Comparison of ENCODE assay signal across 8 cellular contexts in the genomic region with DNA sequence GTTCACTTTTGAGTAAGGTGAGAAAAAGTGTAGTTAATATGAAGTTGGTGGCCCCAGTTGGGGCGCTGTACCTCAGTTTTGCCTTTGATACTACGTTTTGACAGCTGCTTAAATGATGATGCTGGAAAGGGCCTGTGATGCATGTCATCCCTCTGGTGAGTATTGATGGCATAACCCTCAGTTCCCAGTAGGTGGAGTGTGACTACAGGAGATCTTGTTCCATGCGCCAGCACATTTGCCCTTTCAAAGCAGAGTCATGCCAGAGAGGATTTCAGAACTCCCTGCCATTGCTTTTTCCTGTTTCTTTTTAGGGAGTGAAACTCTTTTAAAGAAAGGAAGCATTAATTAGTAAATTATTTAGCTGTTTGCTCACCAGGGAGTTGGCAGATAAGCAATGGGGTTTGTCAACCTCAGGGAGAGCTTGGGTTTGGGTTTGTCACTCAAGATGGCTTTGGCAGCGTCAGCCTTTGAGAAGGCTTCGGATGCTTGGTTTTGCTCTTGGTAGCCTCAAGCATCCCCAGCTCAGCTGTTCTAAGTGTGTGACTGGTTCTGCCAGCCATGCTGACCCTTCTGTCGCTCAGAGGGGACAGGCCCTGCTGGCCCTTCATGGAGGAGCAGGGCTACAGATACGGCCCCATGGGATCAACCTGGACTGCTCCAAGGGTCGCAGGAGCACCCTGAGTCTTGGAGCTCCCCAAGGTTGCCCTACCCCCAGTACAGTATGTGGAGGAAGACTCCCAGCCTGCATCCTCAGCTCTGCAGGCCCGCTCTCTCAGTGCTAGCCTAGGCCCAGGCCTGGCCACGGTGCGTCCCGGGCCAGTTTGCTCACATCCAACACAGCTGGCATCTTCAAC. TPM values are rescaled to one million over a fixed set of nuclear protein-coding genes. Genes with fewer than 3 reads are reported as not detected.
DNase-seq lines count a peak whose midpoint lies in the region; ATAC-seq and TF ChIP-seq lines count a peak whose summit lies in the region.

No MANE protein-coding gene starts in this region.

- POLR2A ChIA-PET in activated CD8-positive, alpha-beta T cell treated with anti-CD3 and anti-CD28 coated beads, Interleukin-2, amount 10 ng/mL, durations not matched to agents 7 days and 5 days (lab: Charles Lee) = no interaction called here
- POLR2A ChIA-PET in naive thymus-derived CD4-positive, alpha-beta T cell (lab: Charles Lee) = no interaction called here

- CTCF ChIA-PET in activated CD8-positive, alpha-beta T cell treated with anti-CD3 and anti-CD28 coated beads, Interleukin-2, amount 10 ng/mL, durations not matched to agents 7 days and 5 days (lab: Charles Lee) = interaction anchor here (0.6 to 2.9 kb wide), 39 partner anchors 11 to 409 kb away, joined by 3 to 34 read pairs (median 4); a partner anchor contains a TSS
- CTCF ChIA-PET in naive thymus-derived CD4-positive, alpha-beta T cell (lab: Charles Lee) = interaction anchor here (1.0 to 2.1 kb wide), 5 partner anchors 14 to 331 kb away, joined by 3 to 8 read pairs (median 4); no protein-coding TSS in a partner anchor

- H3K4me1 Mint-ChIP-seq in activated CD8-positive, alpha-beta T cell treated with anti-CD3 and anti-CD28 coated beads, Interleukin-2, amount 10 ng/mL, durations not matched to agents 7 days and 5 days (ENCODE audit: low read depth) = no peaks in the 10 kb centered on the region
- no peaks in the 10 kb centered on the region for H3K4me1 Mint-ChIP-seq in naive thymus-derived CD4-positive, alpha-beta T cell

- H3K4me3 Mint-ChIP-seq in activated CD8-positive, alpha-beta T cell treated with anti-CD3 and anti-CD28 coated beads, Interleukin-2, amount 10 ng/mL, durations not matched to agents 7 days and 5 days = no peak overlapping the region
- H3K4me3 Mint-ChIP-seq in naive thymus-derived CD4-positive, alpha-beta T cell = no peak overlapping the region

- no peaks in the 10 kb centered on the region for H3K36me3 Mint-ChIP-seq in activated CD8-positive, alpha-beta T cell treated with anti-CD3 and anti-CD28 coated beads, Interleukin-2, amount 10 ng/mL, durations not matched to agents 7 days and 5 days (ENCODE audit: low read depth)
- H3K36me3 Mint-ChIP-seq in naive thymus-derived CD4-positive, alpha-beta T cell = no peaks in the 10 kb centered on the region

- intact Hi-C loops in naive thymus-derived CD4-positive, alpha-beta T cell (cut with micrococcal nuclease) = loop anchor here (1.0 to 2.0 kb wide), 5 partner anchors 123 to 374 kb away; no protein-coding TSS in a partner anchor

- no peaks in the 10 kb centered on the region for H3K4me1 ChIP-seq in naive thymus-derived CD4-positive, alpha-beta T cell (ENCODE audit: control insufficient read depth in 2 of 2, insufficient read depth in 2 of 2, low read length in 2 of 2)

- peak; percentile 84 for TF ChIP-seq CTCF in HL-60 (IDR thresholded peaks at IDR 0.05; ENCODE audit: insufficient read depth, low read length)

- 0 out of 2 replicates have a peak overlapping the region, but pooled peaks have one; percentile 1 for H3K27ac ChIP-seq in HL-60 (replicated peaks)
- H3K27ac ChIP-seq in naive thymus-derived CD4-positive, alpha-beta T cell (ENCODE audit: low read depth, low read length) = no peak overlapping the region
- peak overlapping the region; percentile 45 for H3K27ac ChIP-seq in temporal lobe (ENCODE audit: low read depth, low read length)

- H3K27ac Mint-ChIP-seq in activated CD8-positive, alpha-beta T cell treated with anti-CD3 and anti-CD28 coated beads, Interleukin-2, amount 10 ng/mL, durations not matched to agents 7 days and 5 days = no peak overlapping the region
- H3K27ac Mint-ChIP-seq in naive thymus-derived CD4-positive, alpha-beta T cell = peak overlapping the region in 1 of 9 donors; percentile 5

- ATAC-seq in GM21381 (IDR thresholded peaks at IDR 0.05; ENCODE audit: unreplicated experiment) = peak; percentile 62
- peak; percentile 93 for ATAC-seq in activated CD8-positive, alpha-beta T cell treated with anti-CD3 and anti-CD28 coated beads, Interleukin-2, amount 10 ng/mL, durations not matched to agents 7 days and 5 days
- ATAC-seq in naive thymus-derived CD4-positive, alpha-beta T cell = peak; percentile 95

- DNase-seq in DMS53 treated with DMSO at 0.1 percent for 48 hours (lab: John Stamatoyannopoulos, UW; ENCODE audit: unreplicated experiment) = peak; percentile 46
- DNase-seq in HL-60 (ENCODE audit: low read depth in 1 of 2, low spot score in 1 of 2) = peak; percentile 79 to 85
- peak; percentile 48 for DNase-seq in NCI-H748 (lab: John Stamatoyannopoulos, UW; ENCODE audit: unreplicated experiment)
- DNase-seq in activated CD8-positive, alpha-beta T cell treated with anti-CD3 and anti-CD28 coated beads, Interleukin-2, amount 10 ng/mL, durations not matched to agents 7 days and 5 days = peak; percentile 68
- peak; percentile 76 for DNase-seq in fibroblast of gingiva (ENCODE audit: low read depth)
- peak in 8 of 9 donors; percentile 21 to 55 (median 34) for DNase-seq in naive thymus-derived CD4-positive, alpha-beta T cell

- H3K27me3 Mint-ChIP-seq in activated CD8-positive, alpha-beta T cell treated with anti-CD3 and anti-CD28 coated beads, Interleukin-2, amount 10 ng/mL, durations not matched to agents 7 days and 5 days (ENCODE audit: low read depth) = no peaks in the 10 kb centered on the region
- H3K27me3 Mint-ChIP-seq in naive thymus-derived CD4-positive, alpha-beta T cell = no peaks in the 10 kb centered on the region

- H3K27me3 ChIP-seq in HL-60 (ENCODE audit: insufficient read depth, poor library complexity, severe bottlenecking) = no peaks in the 10 kb centered on the region
- peaks cover 0 to 3% of the 10 kb centered on the region in 2 donors for H3K27me3 ChIP-seq in naive thymus-derived CD4-positive, alpha-beta T cell (ENCODE audit: control insufficient read depth in 2 of 2, insufficient read depth in 2 of 2, low read length in 2 of 2)

- H3K36me3 ChIP-seq in naive thymus-derived CD4-positive, alpha-beta T cell (ENCODE audit: control insufficient read depth in 2 of 3, insufficient read depth in 3 of 3, low read length in 3 of 3) = no peaks in the 10 kb centered on the region

- no peaks in the 10 kb centered on the region for H3K9me3 Mint-ChIP-seq in activated CD8-positive, alpha-beta T cell treated with anti-CD3 and anti-CD28 coated beads, Interleukin-2, amount 10 ng/mL, durations not matched to agents 7 days and 5 days (ENCODE audit: insufficient read depth)
- no peaks in the 10 kb centered on the region for H3K9me3 Mint-ChIP-seq in naive thymus-derived CD4-positive, alpha-beta T cell

- H3K4me3 ChIP-seq in HL-60 (replicated peaks; ENCODE audit: insufficient read depth, low read length) = no peak overlapping the region
- H3K4me3 ChIP-seq in naive thymus-derived CD4-positive, alpha-beta T cell (ENCODE audit: low read length) = no peak overlapping the region

- no peaks in the 10 kb centered on the region for H3K9me3 ChIP-seq in naive thymus-derived CD4-positive, alpha-beta T cell (ENCODE audit: control insufficient read depth in 2 of 3, low read length in 3 of 3)

RNA-seq across cellular contexts. Expression of a gene that starts 29.1 kb away (rescaled TPM):
- total RNA-seq in activated CD8-positive, alpha-beta T cell treated with anti-CD3 and anti-CD28 coated beads, Interleukin-2, amount 10 ng/mL, durations not matched to agents 7 days and 5 days = under 1 TPM; 0.65 to 0.92 TPM
- total RNA-seq in naive thymus-derived CD4-positive, alpha-beta T cell = 1 to 10 TPM in 2 of 5 experiments, under 1 TPM in 3; 0.69 to 2.0 (median 0.85) TPM
- polyA plus RNA-seq in naive thymus-derived CD4-positive, alpha-beta T cell = under 1 TPM; 0.45 to 0.98 TPM
- 10.1 TPM for total RNA-seq in temporal lobe
